ENCODE assay signal across 8 cellular contexts in genomic region chr15:68821898-68822380, GRCh38. TPM values are rescaled to one million over a fixed set of nuclear protein-coding genes. Genes with fewer than 3 reads are reported as not detected.
A peak's percentile ranks its signal among the peaks of the same experiment; 100 is the strongest.
DNase-seq lines count a peak whose midpoint lies in the region; TF ChIP-seq lines count a peak whose summit lies in the region.

No MANE protein-coding gene starts in this region.

- no peaks in the 10 kb centered on the region for H3K9me3 Mint-ChIP-seq in Caco-2 (ENCODE audit: unreplicated experiment)

- H3K36me3 Mint-ChIP-seq in Caco-2 (ENCODE audit: insufficient read depth, unreplicated experiment) = peaks cover 29% of the 10 kb centered on the region

- in situ Hi-C loops in KBM-7 (cut with MboI; ENCODE audit: low pct_unique_long_range_greater_than_20kb, low sequenced_read_pairs) = no loop called here

- peak overlapping the region; percentile 97 for H3K27ac ChIP-seq in substantia nigra (ENCODE audit: low read depth, low read length, poor library complexity, severe bottlenecking)

- peak overlapping the region; percentile 84 for H3K27ac Mint-ChIP-seq in Caco-2 (ENCODE audit: unreplicated experiment)

- H3K27me3 ChIP-seq in Caco-2 (replicated peaks; ENCODE audit: control insufficient read depth, insufficient read depth, low read length) = no peaks in the 10 kb centered on the region

- H3K27me3 Mint-ChIP-seq in Caco-2 (ENCODE audit: insufficient read depth, unreplicated experiment) = no peaks in the 10 kb centered on the region

- intact Hi-C loops in Caco-2 (cut with micrococcal nuclease; ENCODE audit: unreplicated experiment) = loop anchor here (1.0 kb wide), 1 partner anchor 35 kb away; no protein-coding TSS in a partner anchor

- H3K4me1 Mint-ChIP-seq in Caco-2 (ENCODE audit: low read depth, unreplicated experiment) = no peaks in the 10 kb centered on the region

- peak overlapping the region; percentile 95 for H3K4me3 ChIP-seq in Caco-2 (ENCODE audit: low read depth, low read length)

- POLR2A ChIA-PET in Caco-2 (lab: Charles Lee) = no interaction called here

- DNase-seq in Caco-2 (peak in 1 of 2 experiments; percentile 39), KBM-7 (peak; percentile 64), kidney tubule cell (ENCODE audit: low spot score) (peak; percentile 45), substantia nigra (lab: John Stamatoyannopoulos, UW) (no peak), Ammon's horn (ENCODE audit: low spot score) (no peak), GM03348 (ENCODE audit: low spot score) (no peak), ecto neural progenitor cell (ENCODE audit: low spot score) (no peak)
- DNase-seq in activated naive CD4-positive, alpha-beta T cell treated with anti-CD3 and anti-CD28 coated beads, Interleukin-2, amount 50 U/mL, for 16 hours = peak; percentile 23

- CTCF ChIA-PET in Caco-2 (lab: Charles Lee) = interaction anchor here (1.3 kb wide), 1 partner anchor 54 kb away, joined by 4 read pairs; no protein-coding TSS in a partner anchor

- no peaks in the 10 kb centered on the region for H3K36me3 ChIP-seq in Caco-2 (ENCODE audit: control insufficient read depth, insufficient read depth, low read length)

- BruUV-seq in Caco-2 (replicated peaks; lab: Mats Ljungman, UMichigan) = TSS peak; percentile 47

- peaks cover 7% of the 10 kb centered on the region for H3K4me1 ChIP-seq in Caco-2

- TF ChIP-seq CTCF in Caco-2 (IDR thresholded peaks at IDR 0.05; ENCODE audit: insufficient read depth in 1 of 2, low read depth in 1 of 2, low read length in 1 of 2, severe bottlenecking in 1 of 2, unreplicated experiment in 1 of 2) = no peak

- H3K9me3 ChIP-seq in Caco-2 = no peaks in the 10 kb centered on the region

- peak overlapping the region; percentile 100 for H3K4me3 Mint-ChIP-seq in Caco-2 (ENCODE audit: unreplicated experiment)

RNA-seq across cellular contexts. Expression of gene ANP32A, which starts 1.2 kb away (rescaled TPM):
- total RNA-seq in Caco-2 (2022) = 169 and 178 TPM in 2 replicates

Comparison
In these comparisons a context has a peak if more than half of its experiments do, and no peak if none do; other contexts are left out.
1. DNase-seq: peak in KBM-7 (single experiment), activated naive CD4-positive, alpha-beta T cell treated with anti-CD3 and anti-CD28 coated beads, Interleukin-2, amount 50 U/mL, for 16 hours (single experiment) and kidney tubule cell (single experiment); none in substantia nigra (0 of 49), Ammon's horn (single experiment), GM03348 (single experiment) and ecto neural progenitor cell (single experiment).